Comparison of ENCODE assay signal across 1 cellular context in genomic region chr5:41883243-41883642, GRCh38.
TF ChIP-seq lines count a peak whose summit lies in the region.

No MANE protein-coding gene starts in this region.

TF ChIP-seq in K562, 482 proteins besides CTCF, POLR2A, EP300 and RAD21 (continued from another document):
- TF ChIP-seq MED1 (CRISPR knock-in tag; IDR thresholded peaks at IDR 0.05; ENCODE audit: borderline replicate concordance) (no peak), SETDB1 (IDR thresholded peaks at IDR 0.05; ENCODE audit: low read length) (no peak), E4F1 (CRISPR knock-in tag; IDR thresholded peaks at IDR 0.05; ENCODE audit: borderline replicate concordance) (0 out of 2 replicates have a peak, but pooled peaks have one; percentile 45), PYGO2 (tag; IDR thresholded peaks at IDR 0.05) (no peak), GATA2 (CRISPR knock-in tag; IDR thresholded peaks at IDR 0.05) (peak; percentile 61), MTA2 (IDR thresholded peaks at IDR 0.05; ENCODE audit: low read depth) (peak; percentile 70), GABPB2 (CRISPR knock-in tag; conservative IDR thresholded peaks at IDR 0.05) (no peak), SPI1 (IDR thresholded peaks at IDR 0.05; ENCODE audit: borderline replicate concordance, low read depth, low read length) (no peak), HDAC8 (tag; IDR thresholded peaks at IDR 0.05) (no peak), ERF (CRISPR knock-in tag; IDR thresholded peaks at IDR 0.05) (no peak), CXXC5 (CRISPR knock-in tag; IDR thresholded peaks at IDR 0.05) (peak; percentile 65), RB1 (IDR thresholded peaks at IDR 0.05; ENCODE audit: low read depth) (no peak), TFAP4 (CRISPR knock-in tag; IDR thresholded peaks at IDR 0.05; ENCODE audit: borderline replicate concordance) (0 out of 2 replicates have a peak, but pooled peaks have one; percentile 17), BHLHE40 (IDR thresholded peaks at IDR 0.05; ENCODE audit: low read length) (no peak), MYBL2 (IDR thresholded peaks at IDR 0.05; ENCODE audit: low read depth) (peak; percentile 40; the same call in 1 of the 2 replicates), MYBL2 (CRISPR knock-in tag; IDR thresholded peaks at IDR 0.05; ENCODE audit: borderline replicate concordance) (no peak), PREB (CRISPR knock-in tag; IDR thresholded peaks at IDR 0.05) (no peak), FOXO4 (CRISPR knock-in tag; IDR thresholded peaks at IDR 0.05) (no peak), TCF3 (CRISPR knock-in tag; IDR thresholded peaks at IDR 0.05) (peak; percentile 85), XRCC5 (IDR thresholded peaks at IDR 0.05; ENCODE audit: low read depth, low read length) (no peak), E2F8 (IDR thresholded peaks at IDR 0.05; ENCODE audit: low read depth, partially characterized antibody) (no peak), FOSL1 (tag; conservative IDR thresholded peaks at IDR 0.05) (0 out of 2 replicates have a peak, but pooled peaks have one; percentile 25), STAT5A (IDR thresholded peaks at IDR 0.05; ENCODE audit: borderline replicate concordance, low read length) (peak; percentile 52), CBX8 (IDR thresholded peaks at IDR 0.05; ENCODE audit: borderline replicate concordance, extremely low read depth, low read depth, low read length, poor library complexity, severe bottlenecking) (no peak), TRIM24 (IDR thresholded peaks at IDR 0.05) (peak in 1 of 2 experiments; percentile 44; a peak in 1 of 4 replicates), NR2C2 (CRISPR knock-in tag; IDR thresholded peaks at IDR 0.05) (no peak), NR2C2 (tag; IDR thresholded peaks at IDR 0.05) (no peak), XRCC4 (IDR thresholded peaks at IDR 0.05; ENCODE audit: extremely low read depth, insufficient read depth, insufficient read length) (no peak), GTF2F1 (IDR thresholded peaks at IDR 0.05; ENCODE audit: low read depth, low read length) (no peak), ADNP (tag; IDR thresholded peaks at IDR 0.05) (no peak), TEAD4 (IDR thresholded peaks at IDR 0.05; ENCODE audit: low read length) (peak; percentile 91), TEAD4 (CRISPR knock-in tag; IDR thresholded peaks at IDR 0.05; ENCODE audit: borderline replicate concordance) (no peak), HMG20A (CRISPR knock-in tag; conservative IDR thresholded peaks at IDR 0.05) (no peak), NFIC (IDR thresholded peaks at IDR 0.05) (peak; percentile 46)
